In the genomic region with DNA sequence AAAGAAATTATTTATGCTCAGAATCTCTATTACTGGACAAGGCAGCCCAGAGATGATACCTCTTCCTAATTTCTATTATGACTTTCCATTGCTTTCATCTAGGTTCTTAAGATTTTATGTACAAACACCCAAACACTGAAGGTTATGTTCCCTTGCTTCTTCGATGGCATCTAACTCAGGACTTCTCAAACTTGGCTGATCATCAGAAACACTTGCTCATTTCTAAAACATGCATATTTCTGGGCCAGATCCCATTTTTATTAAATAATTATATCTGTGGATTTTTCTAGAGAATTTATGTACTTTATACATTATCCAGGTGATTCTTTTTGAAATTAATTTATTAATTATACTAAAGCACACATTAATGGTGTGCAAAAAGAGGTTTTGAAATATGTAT, we compare ENCODE assay signal across 21 cellular contexts.
DNase-seq lines count a peak whose midpoint lies in the region; ATAC-seq and TF ChIP-seq lines count a peak whose summit lies in the region.
"Had no signal": no experiment of that assay in that cellular context is flagged by ENCODE, and none has a peak within 500 bp of the region (broad histone marks: within the 10 kb centered on the region; RNA-seq: fewer than 3 reads in every experiment).

No MANE protein-coding gene starts in this region.

- DNase-seq in GM12865 (ENCODE audit: low read depth) (no peak), choroid plexus epithelial cell (ENCODE audit: low read depth) (peak; percentile 47), iris pigment epithelial cell (ENCODE audit: low read depth) (peak; percentile 59), neural progenitor cell (ENCODE audit: low spot score) (no peak), SW 1271 (lab: John Stamatoyannopoulos, UW) (no peak), NCI-H345 treated with DMSO at 0.1 percent for 48 hours (lab: John Stamatoyannopoulos, UW; ENCODE audit: unreplicated experiment) (no peak)
- DNase-seq in activated CD8-positive, alpha-beta T cell treated with anti-CD3 and anti-CD28 coated beads, Interleukin-2, amount 10 ng/mL, durations not matched to agents 7 days and 5 days = no peak
- DNase-seq: 8988T; ACHN; AML-193; BE2C; CD4-positive, alpha-beta T cell; CD8-positive, alpha-beta memory T cell; DMS53; DMS79 treated with DMSO at 0.1 percent for 48 hours; GF-D8; H7; HCEC 1CT had no signal

- no peak overlapping the region for H3K4me3 Mint-ChIP-seq in neural progenitor cell
- no peak overlapping the region for H3K4me3 Mint-ChIP-seq in activated CD8-positive, alpha-beta T cell treated with anti-CD3 and anti-CD28 coated beads, Interleukin-2, amount 10 ng/mL, durations not matched to agents 7 days and 5 days
- H3K4me3 Mint-ChIP-seq: CD14-positive monocyte; CD4-positive, alpha-beta T cell; CD8-positive, alpha-beta memory T cell had no signal

- no peaks in the 10 kb centered on the region for H3K27me3 ChIP-seq in neural progenitor cell
- H3K27me3 ChIP-seq: BE2C had no signal

- peaks cover 56% of the 10 kb centered on the region for H3K4me1 Mint-ChIP-seq in neural progenitor cell
- H3K4me1 Mint-ChIP-seq in activated CD8-positive, alpha-beta T cell treated with anti-CD3 and anti-CD28 coated beads, Interleukin-2, amount 10 ng/mL, durations not matched to agents 7 days and 5 days (ENCODE audit: low read depth) = peaks cover 5% of the 10 kb centered on the region
- H3K4me1 Mint-ChIP-seq: CD14-positive monocyte had no signal

- peaks cover 32% of the 10 kb centered on the region for H3F3A ChIP-seq in neural progenitor cell (ENCODE audit: low read depth)

- peaks cover 3% of the 10 kb centered on the region for H3K9me3 Mint-ChIP-seq in neural progenitor cell
- no peaks in the 10 kb centered on the region for H3K9me3 Mint-ChIP-seq in activated CD8-positive, alpha-beta T cell treated with anti-CD3 and anti-CD28 coated beads, Interleukin-2, amount 10 ng/mL, durations not matched to agents 7 days and 5 days (ENCODE audit: insufficient read depth)
- H3K9me3 Mint-ChIP-seq: CD4-positive, alpha-beta T cell had no signal

- H3K4me3 ChIP-seq in GM12865 (ENCODE audit: low read depth, low read length) (peak overlapping the region; percentile 24; the same call in 1 of the 2 replicates), choroid plexus epithelial cell (ENCODE audit: low read depth, low read length) (no peak overlapping the region), neural progenitor cell (no peak overlapping the region)
- H3K4me3 ChIP-seq: A549; BLaER1 treated with 17β-estradiol and CSF1 and Interleukin-3, amounts not matched to agents 10 nM and 100 nM had no signal

- no peaks in the 10 kb centered on the region for H3K79me2 ChIP-seq in neural progenitor cell (ENCODE audit: low read depth)

- peaks cover 54% of the 10 kb centered on the region for H3K4me1 ChIP-seq in neural progenitor cell
- H3K4me1 ChIP-seq: A549, BE2C had no signal

- no peak overlapping the region for H3K4me2 ChIP-seq in neural progenitor cell
- H3K4me2 ChIP-seq: A549; BLaER1 treated with 17β-estradiol and CSF1 and Interleukin-3, amounts not matched to agents 10 nM and 100 nM had no signal

- H2AFZ ChIP-seq in neural progenitor cell (replicated peaks) = no peak overlapping the region

- no peak overlapping the region for H3K27ac ChIP-seq in neural progenitor cell
- H3K27ac ChIP-seq: A549; BLaER1 treated with 17β-estradiol and CSF1 and Interleukin-3, amounts not matched to agents 10 nM and 100 nM had no signal

- POLR2A ChIA-PET in activated CD8-positive, alpha-beta T cell treated with anti-CD3 and anti-CD28 coated beads, Interleukin-2, amount 10 ng/mL, durations not matched to agents 7 days and 5 days (lab: Charles Lee) = no interaction called here

- H3K9me3 ChIP-seq in neural progenitor cell (ENCODE audit: low read depth) = no peaks in the 10 kb centered on the region
- H3K9me3 ChIP-seq: A549; BE2C; BLaER1 treated with 17β-estradiol and CSF1 and Interleukin-3, amounts not matched to agents 10 nM and 100 nM had no signal

- peaks cover 5% of the 10 kb centered on the region for H3K36me3 Mint-ChIP-seq in neural progenitor cell
- no peaks in the 10 kb centered on the region for H3K36me3 Mint-ChIP-seq in activated CD8-positive, alpha-beta T cell treated with anti-CD3 and anti-CD28 coated beads, Interleukin-2, amount 10 ng/mL, durations not matched to agents 7 days and 5 days (ENCODE audit: low read depth)
- H3K36me3 Mint-ChIP-seq: CD14-positive monocyte had no signal

- CTCF ChIA-PET in activated CD8-positive, alpha-beta T cell treated with anti-CD3 and anti-CD28 coated beads, Interleukin-2, amount 10 ng/mL, durations not matched to agents 7 days and 5 days (lab: Charles Lee) = interaction anchor here (0.7 kb wide), 1 partner anchor 439 kb away, joined by 4 read pairs; no protein-coding TSS in a partner anchor

- ATAC-seq in activated CD8-positive, alpha-beta T cell treated with anti-CD3 and anti-CD28 coated beads, Interleukin-2, amount 10 ng/mL, durations not matched to agents 7 days and 5 days = no peak
- ATAC-seq: A549 had no signal

- H3K36me3 ChIP-seq in neural progenitor cell = no peaks in the 10 kb centered on the region
- H3K36me3 ChIP-seq: BE2C; BLaER1 treated with 17β-estradiol and CSF1 and Interleukin-3, amounts not matched to agents 10 nM and 100 nM had no signal

- H3K27ac Mint-ChIP-seq in neural progenitor cell = peak overlapping the region; percentile 42
- H3K27ac Mint-ChIP-seq in activated CD8-positive, alpha-beta T cell treated with anti-CD3 and anti-CD28 coated beads, Interleukin-2, amount 10 ng/mL, durations not matched to agents 7 days and 5 days = no peak overlapping the region
- H3K27ac Mint-ChIP-seq: CD4-positive, alpha-beta T cell; CD8-positive, alpha-beta memory T cell had no signal

- H3K27me3 Mint-ChIP-seq in neural progenitor cell (ENCODE audit: insufficient read depth, low read depth) = no peaks in the 10 kb centered on the region
- H3K27me3 Mint-ChIP-seq in activated CD8-positive, alpha-beta T cell treated with anti-CD3 and anti-CD28 coated beads, Interleukin-2, amount 10 ng/mL, durations not matched to agents 7 days and 5 days (ENCODE audit: low read depth) = peaks cover 18% of the 10 kb centered on the region

- H4K20me1 ChIP-seq in neural progenitor cell (ENCODE audit: low read depth) = no peaks in the 10 kb centered on the region

- no peak for TF ChIP-seq CTCF in GM12865 (IDR thresholded peaks at IDR 0.05; ENCODE audit: insufficient read depth, low read depth, low read length, missing control alignments)
- no peak for TF ChIP-seq CTCF in choroid plexus epithelial cell (conservative IDR thresholded peaks at IDR 0.05; ENCODE audit: low read depth, low read length)
- no peak for TF ChIP-seq CTCF in neural progenitor cell (IDR thresholded peaks at IDR 0.05)

- no peak overlapping the region for H3K9ac ChIP-seq in neural progenitor cell
- H3K9ac ChIP-seq: BLaER1 treated with 17β-estradiol and CSF1 and Interleukin-3, amounts not matched to agents 10 nM and 100 nM had no signal

Comparison
In these comparisons a context has a peak if more than half of its experiments do, and no peak if none do; other contexts are left out.
1. DNase-seq: peak in choroid plexus epithelial cell (single experiment) and iris pigment epithelial cell (single experiment); none in GM12865 (single experiment), neural progenitor cell (single experiment), SW 1271 (0 of 2), activated CD8-positive, alpha-beta T cell treated with anti-CD3 and anti-CD28 coated beads, Interleukin-2, amount 10 ng/mL, durations not matched to agents 7 days and 5 days (single experiment) and NCI-H345 treated with DMSO at 0.1 percent for 48 hours (single experiment).